21 cellular contexts compared by ENCODE assay signal in genomic region chr10:33042565-33042964, GRCh38.
"Had no signal": no experiment of that assay in that cellular context is flagged by ENCODE, and none has a peak within 500 bp of the region (broad histone marks: within the 10 kb centered on the region; RNA-seq: fewer than 3 reads in every experiment).

No MANE protein-coding gene starts in this region.

- H3K4me3 Mint-ChIP-seq: activated CD4-positive, alpha-beta memory T cell treated with anti-CD3 and anti-CD28 coated beads for 36 hours; activated CD4-positive, alpha-beta T cell treated with anti-CD3 and anti-CD28 coated beads, Interleukin-2, amount 10 ng/mL, durations not matched to agents 7 days and 5 days; activated naive CD4-positive, alpha-beta T cell treated with anti-CD3 and anti-CD28 coated beads for 36 hours; activated naive CD8-positive, alpha-beta T cell treated with anti-CD3 and anti-CD28 coated beads for 36 hours; activated T-cell treated with anti-CD3 and anti-CD28 coated beads, Interleukin-2, amount 50 U/mL, for 4 hours; T-helper 1 cell treated with Interleukin-12 subunit alpha and Interleukin-12 subunit beta and Interleukin-4 antibody, amounts not matched to agents 30 μg/mL and 1 μg/mL, for 36 hours had no signal

- H3K27me3 ChIP-seq: SJSA1 had no signal

- H3K36me3 ChIP-seq: SJSA1 had no signal

- H3K27me3 Mint-ChIP-seq: activated CD4-positive, alpha-beta memory T cell treated with anti-CD3 and anti-CD28 coated beads for 36 hours had no signal

- H3K4me1 Mint-ChIP-seq: activated CD4-positive, alpha-beta T cell treated with anti-CD3 and anti-CD28 coated beads, Interleukin-2, amount 10 ng/mL, durations not matched to agents 7 days and 5 days; activated naive CD8-positive, alpha-beta T cell treated with anti-CD3 and anti-CD28 coated beads for 36 hours had no signal

- H3K27ac ChIP-seq: SJSA1 had no signal

- DNase-seq: activated CD4-positive, alpha-beta memory T cell treated with anti-CD3 and anti-CD28 coated beads for 36 hours; activated CD4-positive, alpha-beta T cell treated with anti-CD3 and anti-CD28 coated beads, Interleukin-2, amount 10 ng/mL, durations not matched to agents 7 days and 5 days; activated CD4-positive, CD25-positive, alpha-beta regulatory T cell; activated CD8-positive, alpha-beta memory T cell treated with anti-CD3 and anti-CD28 coated beads for 24 hours; activated effector memory CD4-positive, alpha-beta T cell treated with anti-CD3 and anti-CD28 coated beads, Interleukin-2, amount 50 U/mL, for 16 hours; activated naive CD4-positive, alpha-beta T cell treated with anti-CD3 and anti-CD28 coated beads for 36 hours; activated naive CD8-positive, alpha-beta T cell treated with anti-CD3 and anti-CD28 coated beads for 36 hours; activated T-cell treated with anti-CD3 and anti-CD28 coated beads, Interleukin-2, amount 50 U/mL, for 4 hours; cerebellar nuclear complex; Karpas-422; MM.1S; NCI-H1105; NCI-H1436 treated with DMSO at 0.1 percent for 48 hours; NCI-H187; NCI-H510A treated with DMSO at 0.1 percent for 48 hours; SHP77; SW 1271; T-helper 9 cell had no signal

- H3K4me3 ChIP-seq: SJSA1 had no signal

- H3K27ac Mint-ChIP-seq: activated CD4-positive, alpha-beta memory T cell treated with anti-CD3 and anti-CD28 coated beads for 36 hours; activated CD4-positive, alpha-beta T cell treated with anti-CD3 and anti-CD28 coated beads, Interleukin-2, amount 10 ng/mL, durations not matched to agents 7 days and 5 days; activated naive CD4-positive, alpha-beta T cell treated with anti-CD3 and anti-CD28 coated beads for 36 hours; activated naive CD8-positive, alpha-beta T cell treated with anti-CD3 and anti-CD28 coated beads for 36 hours; T-helper 1 cell treated with Interleukin-12 subunit alpha and Interleukin-12 subunit beta and Interleukin-4 antibody, amounts not matched to agents 30 μg/mL and 1 μg/mL, for 36 hours had no signal

- H3K9me3 ChIP-seq: SJSA1 had no signal

- H3K36me3 Mint-ChIP-seq: activated CD4-positive, alpha-beta memory T cell treated with anti-CD3 and anti-CD28 coated beads for 36 hours; activated naive CD8-positive, alpha-beta T cell treated with anti-CD3 and anti-CD28 coated beads for 36 hours had no signal

- H3K4me1 ChIP-seq: SJSA1 had no signal

- H3K9me3 Mint-ChIP-seq: activated CD4-positive, alpha-beta memory T cell treated with anti-CD3 and anti-CD28 coated beads for 36 hours; activated CD4-positive, alpha-beta T cell treated with anti-CD3 and anti-CD28 coated beads, Interleukin-2, amount 10 ng/mL, durations not matched to agents 7 days and 5 days; activated naive CD4-positive, alpha-beta T cell treated with anti-CD3 and anti-CD28 coated beads for 36 hours; activated naive CD8-positive, alpha-beta T cell treated with anti-CD3 and anti-CD28 coated beads for 36 hours; activated T-cell treated with anti-CD3 and anti-CD28 coated beads, Interleukin-2, amount 50 U/mL, for 4 hours; T-helper 1 cell treated with Interleukin-12 subunit alpha and Interleukin-12 subunit beta and Interleukin-4 antibody, amounts not matched to agents 30 μg/mL and 1 μg/mL, for 36 hours had no signal

- ATAC-seq: activated T-cell treated with anti-CD3 and anti-CD28 coated beads, Interleukin-2, amount 50 U/mL, for 4 hours; SK-N-SH treated with all-trans-retinoic acid at 6 μM for 48 hours had no signal
